ENCODE assay signal across 8 cellular contexts in the genomic region with DNA sequence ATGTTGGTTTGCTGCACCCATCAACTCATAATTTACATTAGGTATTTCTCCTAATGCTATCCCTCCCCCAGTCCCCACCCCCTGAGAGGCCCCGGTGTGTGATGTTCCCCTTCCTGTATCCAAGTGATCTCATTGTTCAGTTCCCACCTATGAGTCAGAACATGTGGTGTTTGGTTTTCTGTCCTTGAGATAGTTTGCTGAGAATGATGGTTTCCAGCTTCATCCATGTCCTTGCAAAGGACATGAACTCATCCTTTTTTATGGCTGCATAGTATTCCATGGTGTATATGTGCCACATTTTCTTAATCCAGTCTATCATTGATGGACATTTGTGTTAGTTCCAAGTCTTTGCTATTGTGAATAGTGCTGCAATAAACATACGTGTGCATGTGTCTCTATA. TPM values are rescaled to one million over a fixed set of nuclear protein-coding genes. Genes with fewer than 3 reads are reported as not detected.
A peak's percentile ranks its signal among the peaks of the same experiment; 100 is the strongest.
DNase-seq lines count a peak whose midpoint lies in the region; ATAC-seq and TF ChIP-seq lines count a peak whose summit lies in the region.
"Not testable (repeated sequence)": the region's sequence is repeated elsewhere in the genome, so short reads cannot be mapped to it uniquely, and the experiment has no call there.

No MANE protein-coding gene starts in this region.

- H3K9me3 Mint-ChIP-seq in activated CD8-positive, alpha-beta memory T cell treated with anti-CD3 and anti-CD28 coated beads, Interleukin-2, amount 10 ng/mL, durations not matched to agents 7 days and 5 days (ENCODE audit: low read depth); activated naive CD8-positive, alpha-beta T cell treated with anti-CD3 and anti-CD28 coated beads for 36 hours; natural killer cell; stimulated activated naive CD8-positive, alpha-beta T cell treated with anti-CD3 and anti-CD28 coated beads, Interleukin-15, Interleukin-2, amounts not matched to agents 100 ng/mL and 50 ng/mL, for 24 hours: not testable (repeated sequence)

- H3K4me3 Mint-ChIP-seq in activated CD8-positive, alpha-beta memory T cell treated with anti-CD3 and anti-CD28 coated beads, Interleukin-2, amount 10 ng/mL, durations not matched to agents 7 days and 5 days, result peak overlapping the region; percentile 41
- H3K4me3 Mint-ChIP-seq in activated naive CD8-positive, alpha-beta T cell treated with anti-CD3 and anti-CD28 coated beads for 36 hours; natural killer cell: not testable (repeated sequence)
- peak overlapping the region; percentile 65 for H3K4me3 Mint-ChIP-seq in stimulated activated naive CD8-positive, alpha-beta T cell treated with anti-CD3 and anti-CD28 coated beads, Interleukin-15, Interleukin-2, amounts not matched to agents 100 ng/mL and 50 ng/mL, for 24 hours

- peaks cover 48% of the 10 kb centered on the region for H3K36me3 Mint-ChIP-seq in activated CD8-positive, alpha-beta memory T cell treated with anti-CD3 and anti-CD28 coated beads, Interleukin-2, amount 10 ng/mL, durations not matched to agents 7 days and 5 days
- H3K36me3 Mint-ChIP-seq in activated naive CD8-positive, alpha-beta T cell treated with anti-CD3 and anti-CD28 coated beads for 36 hours, result peaks cover 53% of the 10 kb centered on the region
- H3K36me3 Mint-ChIP-seq in natural killer cell, result not testable (repeated sequence)
- peaks cover 57% of the 10 kb centered on the region for H3K36me3 Mint-ChIP-seq in stimulated activated naive CD8-positive, alpha-beta T cell treated with anti-CD3 and anti-CD28 coated beads, Interleukin-15, Interleukin-2, amounts not matched to agents 100 ng/mL and 50 ng/mL, for 24 hours (ENCODE audit: low read depth)

- not testable (repeated sequence) for H3K27me3 Mint-ChIP-seq in activated CD8-positive, alpha-beta memory T cell treated with anti-CD3 and anti-CD28 coated beads, Interleukin-2, amount 10 ng/mL, durations not matched to agents 7 days and 5 days; activated naive CD8-positive, alpha-beta T cell treated with anti-CD3 and anti-CD28 coated beads for 36 hours; natural killer cell (ENCODE audit: low read depth in 2 of 2); stimulated activated naive CD8-positive, alpha-beta T cell treated with anti-CD3 and anti-CD28 coated beads, Interleukin-15, Interleukin-2, amounts not matched to agents 100 ng/mL and 50 ng/mL, for 24 hours

- DNase-seq in Daoy (ENCODE audit: low read depth), result peak; percentile 37
- peak; percentile 61 for DNase-seq in M059J (ENCODE audit: low read depth)
- peak; percentile 37 for DNase-seq in T-helper 22 cell (ENCODE audit: low read depth)
- DNase-seq in activated CD8-positive, alpha-beta memory T cell treated with anti-CD3 and anti-CD28 coated beads, Interleukin-2, amount 10 ng/mL, durations not matched to agents 7 days and 5 days, result peak; percentile 67
- peak; percentile 32 for DNase-seq in activated naive CD8-positive, alpha-beta T cell treated with anti-CD3 and anti-CD28 coated beads for 36 hours
- peak; percentile 36 for DNase-seq in dermis blood vessel endothelial cell
- DNase-seq in natural killer cell, result not testable (repeated sequence)

- intact Hi-C loops in natural killer cell (cut with micrococcal nuclease), result loop anchor here (5.0 to 10.0 kb wide), 2 partner anchors 37 to 124 kb away; a partner anchor contains a TSS

- not testable (repeated sequence) for TF ChIP-seq CTCF in natural killer cell (IDR thresholded peaks at IDR 0.05)

- CTCF ChIA-PET in activated CD8-positive, alpha-beta memory T cell treated with anti-CD3 and anti-CD28 coated beads, Interleukin-2, amount 10 ng/mL, durations not matched to agents 7 days and 5 days (lab: Charles Lee), result interaction anchor here (0.6 to 10.8 kb wide), 4 partner anchors 11 to 62 kb away, joined by 3 to 100 read pairs (median 5); no protein-coding TSS in a partner anchor

- H3K4me1 Mint-ChIP-seq in activated CD8-positive, alpha-beta memory T cell treated with anti-CD3 and anti-CD28 coated beads, Interleukin-2, amount 10 ng/mL, durations not matched to agents 7 days and 5 days, result peaks cover 90% of the 10 kb centered on the region
- peaks cover 91% of the 10 kb centered on the region for H3K4me1 Mint-ChIP-seq in activated naive CD8-positive, alpha-beta T cell treated with anti-CD3 and anti-CD28 coated beads for 36 hours
- H3K4me1 Mint-ChIP-seq in natural killer cell, result peaks cover 94 to 97% of the 10 kb centered on the region in 2 donors
- H3K4me1 Mint-ChIP-seq in stimulated activated naive CD8-positive, alpha-beta T cell treated with anti-CD3 and anti-CD28 coated beads, Interleukin-15, Interleukin-2, amounts not matched to agents 100 ng/mL and 50 ng/mL, for 24 hours (ENCODE audit: low read depth), result peaks cover 100% of the 10 kb centered on the region

- not testable (repeated sequence) for ATAC-seq in activated CD8-positive, alpha-beta memory T cell treated with anti-CD3 and anti-CD28 coated beads, Interleukin-2, amount 10 ng/mL, durations not matched to agents 7 days and 5 days; natural killer cell

- peak overlapping the region; percentile 99 for H3K27ac Mint-ChIP-seq in activated CD8-positive, alpha-beta memory T cell treated with anti-CD3 and anti-CD28 coated beads, Interleukin-2, amount 10 ng/mL, durations not matched to agents 7 days and 5 days
- H3K27ac Mint-ChIP-seq in activated naive CD8-positive, alpha-beta T cell treated with anti-CD3 and anti-CD28 coated beads for 36 hours, result peak overlapping the region; percentile 80
- H3K27ac Mint-ChIP-seq in natural killer cell, result peak overlapping the region; percentile 93 to 99
- H3K27ac Mint-ChIP-seq in stimulated activated naive CD8-positive, alpha-beta T cell treated with anti-CD3 and anti-CD28 coated beads, Interleukin-15, Interleukin-2, amounts not matched to agents 100 ng/mL and 50 ng/mL, for 24 hours, result peak overlapping the region; percentile 91

RNA-seq across cellular contexts. Expression of a gene that starts 9.0 kb away (rescaled TPM):
- 6.5 and 9.7 TPM in 2 replicates for total RNA-seq in Daoy (2014; rRNA removed; shearing (Covaris generic))
- total RNA-seq in M059J (2014; rRNA removed; shearing (Covaris generic)), result 2.3 and 9.0 TPM in 2 replicates
- total RNA-seq in activated CD8-positive, alpha-beta memory T cell treated with anti-CD3 and anti-CD28 coated beads, Interleukin-2, amount 10 ng/mL, durations not matched to agents 7 days and 5 days, result 100 to 1,000 TPM; 136 to 149 TPM
- total RNA-seq in activated naive CD8-positive, alpha-beta T cell treated with anti-CD3 and anti-CD28 coated beads for 36 hours, result 10 to 100 TPM; 82.2 to 91.0 TPM
- total RNA-seq in dermis blood vessel endothelial cell (12.3 and 27.4 TPM in 2 replicates), natural killer cell (100 to 1,000 TPM in 1 of 3 donors, 10 to 100 TPM in 2; 90.0 to 111 (median 98.1) TPM)

RNA-seq across cellular contexts. Expression of a gene that starts 38.3 kb away (rescaled TPM):
- total RNA-seq in Daoy (2014; rRNA removed; shearing (Covaris generic)), result 15.3 and 25.9 TPM in 2 replicates
- 12.2 and 23.2 TPM in 2 replicates for total RNA-seq in M059J (2014; rRNA removed; shearing (Covaris generic))
- total RNA-seq in activated CD8-positive, alpha-beta memory T cell treated with anti-CD3 and anti-CD28 coated beads, Interleukin-2, amount 10 ng/mL, durations not matched to agents 7 days and 5 days, result 10 to 100 TPM; 13.2 to 14.3 TPM
- 10 to 100 TPM; 13.6 to 14.4 TPM for total RNA-seq in activated naive CD8-positive, alpha-beta T cell treated with anti-CD3 and anti-CD28 coated beads for 36 hours
- 7.3 and 13.3 TPM in 2 replicates for total RNA-seq in dermis blood vessel endothelial cell
- 10 to 100 TPM in 1 of 3 donors, 1 to 10 TPM in 2; 7.7 to 10.9 (median 9.3) TPM for total RNA-seq in natural killer cell

RNA-seq across cellular contexts. Expression of a gene that starts 38.4 kb away (rescaled TPM):
- 14.2 and 15.0 TPM in 2 replicates for total RNA-seq in Daoy (2014; rRNA removed; shearing (Covaris generic))
- total RNA-seq in M059J (2014; rRNA removed; shearing (Covaris generic)), result 15.3 and 18.0 TPM in 2 replicates
- total RNA-seq in activated CD8-positive, alpha-beta memory T cell treated with anti-CD3 and anti-CD28 coated beads, Interleukin-2, amount 10 ng/mL, durations not matched to agents 7 days and 5 days, result 10 to 100 TPM; 29.8 to 31.2 TPM
- 10 to 100 TPM; 16.9 to 20.3 TPM for total RNA-seq in activated naive CD8-positive, alpha-beta T cell treated with anti-CD3 and anti-CD28 coated beads for 36 hours
- total RNA-seq in dermis blood vessel endothelial cell (12.6 and 15.4 TPM in 2 replicates), natural killer cell (10 to 100 TPM; 24.9 to 33.5 (median 26.1) TPM)
